ENCODE assay signal across 2 cellular contexts in the genomic region with DNA sequence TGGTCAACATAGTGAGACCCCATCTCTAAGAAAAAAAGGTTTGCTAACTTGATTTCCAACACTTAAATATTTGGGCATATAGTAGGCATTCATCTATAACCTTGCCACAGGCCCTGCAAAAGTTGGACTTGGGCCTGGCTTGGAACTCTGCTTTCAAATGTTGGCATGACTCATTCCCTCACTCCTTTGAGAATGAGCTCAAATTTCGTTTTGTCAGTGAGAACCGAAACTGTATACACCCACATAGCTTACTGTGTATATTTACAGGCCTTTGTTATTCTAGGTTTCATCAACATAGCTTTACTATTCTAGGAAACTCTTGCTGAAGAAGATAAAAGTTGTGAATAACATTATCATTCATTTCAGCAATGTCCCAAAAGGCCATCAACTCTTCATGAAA.
TF ChIP-seq lines count a peak whose summit lies in the region.

No MANE protein-coding gene starts in this region.

TF ChIP-seq in GM12878, 131 proteins besides CTCF, POLR2A, EP300 and RAD21 (continued from another document and continues in another):
- TF ChIP-seq BHLHE40 (IDR thresholded peaks at IDR 0.05; ENCODE audit: borderline replicate concordance in 1 of 2, low read depth in 2 of 2, low read length in 1 of 2) (0 out of 4 replicates have a peak, but pooled peaks of 1 of the 2 experiments have one; percentile 31), NFIC (IDR thresholded peaks at IDR 0.05; ENCODE audit: low read depth, low read length) (peak; percentile 70), EED (IDR thresholded peaks at IDR 0.05; ENCODE audit: low read depth) (peak; percentile 61; the same call in 1 of the 2 replicates), MTA2 (IDR thresholded peaks at IDR 0.05; ENCODE audit: low read depth) (peak; percentile 85), POU2F2 (IDR thresholded peaks at IDR 0.05; ENCODE audit: borderline replicate concordance, low read depth, low read length) (0 out of 3 replicates have a peak, but pooled peaks have one; percentile 12), HCFC1 (IDR thresholded peaks at IDR 0.05; ENCODE audit: low read length) (no peak), HDGF (IDR thresholded peaks at IDR 0.05) (no peak), BACH1 (IDR thresholded peaks at IDR 0.05; ENCODE audit: borderline replicate concordance) (peak; percentile 74; the same call in 1 of the 2 replicates), CBFB (IDR thresholded peaks at IDR 0.05; ENCODE audit: low read depth) (no peak), MEF2B (IDR thresholded peaks at IDR 0.05; ENCODE audit: partially characterized antibody, poor library complexity, severe bottlenecking) (peak; percentile 89), TCF7 (IDR thresholded peaks at IDR 0.05; ENCODE audit: borderline replicate concordance) (no peak), SP1 (IDR thresholded peaks at IDR 0.05; ENCODE audit: low read depth, low read length) (no peak), ZNF217 (IDR thresholded peaks at IDR 0.05) (peak; percentile 87), FOS (IDR thresholded peaks at IDR 0.05; ENCODE audit: borderline replicate concordance, extremely low read depth, insufficient read length) (no peak), CREB1 (IDR thresholded peaks at IDR 0.05; ENCODE audit: low read depth) (0 out of 2 replicates have a peak, but pooled peaks have one; percentile 24), RCOR1 (conservative IDR thresholded peaks at IDR 0.05; ENCODE audit: low read depth, low read length) (no peak), GABPA (IDR thresholded peaks at IDR 0.05; ENCODE audit: low read depth) (0 out of 2 replicates have a peak, but pooled peaks have one; percentile 15)
- TF ChIP-seq, protein P1, sequence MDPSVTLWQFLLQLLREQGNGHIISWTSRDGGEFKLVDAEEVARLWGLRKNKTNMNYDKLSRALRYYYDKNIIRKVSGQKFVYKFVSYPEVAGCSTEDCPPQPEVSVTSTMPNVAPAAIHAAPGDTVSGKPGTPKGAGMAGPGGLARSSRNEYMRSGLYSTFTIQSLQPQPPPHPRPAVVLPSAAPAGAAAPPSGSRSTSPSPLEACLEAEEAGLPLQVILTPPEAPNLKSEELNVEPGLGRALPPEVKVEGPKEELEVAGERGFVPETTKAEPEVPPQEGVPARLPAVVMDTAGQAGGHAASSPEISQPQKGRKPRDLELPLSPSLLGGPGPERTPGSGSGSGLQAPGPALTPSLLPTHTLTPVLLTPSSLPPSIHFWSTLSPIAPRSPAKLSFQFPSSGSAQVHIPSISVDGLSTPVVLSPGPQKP (IDR thresholded peaks at IDR 0.05; ENCODE audit: low read depth, low read length): no peak
- TF ChIP-seq, protein P2, sequence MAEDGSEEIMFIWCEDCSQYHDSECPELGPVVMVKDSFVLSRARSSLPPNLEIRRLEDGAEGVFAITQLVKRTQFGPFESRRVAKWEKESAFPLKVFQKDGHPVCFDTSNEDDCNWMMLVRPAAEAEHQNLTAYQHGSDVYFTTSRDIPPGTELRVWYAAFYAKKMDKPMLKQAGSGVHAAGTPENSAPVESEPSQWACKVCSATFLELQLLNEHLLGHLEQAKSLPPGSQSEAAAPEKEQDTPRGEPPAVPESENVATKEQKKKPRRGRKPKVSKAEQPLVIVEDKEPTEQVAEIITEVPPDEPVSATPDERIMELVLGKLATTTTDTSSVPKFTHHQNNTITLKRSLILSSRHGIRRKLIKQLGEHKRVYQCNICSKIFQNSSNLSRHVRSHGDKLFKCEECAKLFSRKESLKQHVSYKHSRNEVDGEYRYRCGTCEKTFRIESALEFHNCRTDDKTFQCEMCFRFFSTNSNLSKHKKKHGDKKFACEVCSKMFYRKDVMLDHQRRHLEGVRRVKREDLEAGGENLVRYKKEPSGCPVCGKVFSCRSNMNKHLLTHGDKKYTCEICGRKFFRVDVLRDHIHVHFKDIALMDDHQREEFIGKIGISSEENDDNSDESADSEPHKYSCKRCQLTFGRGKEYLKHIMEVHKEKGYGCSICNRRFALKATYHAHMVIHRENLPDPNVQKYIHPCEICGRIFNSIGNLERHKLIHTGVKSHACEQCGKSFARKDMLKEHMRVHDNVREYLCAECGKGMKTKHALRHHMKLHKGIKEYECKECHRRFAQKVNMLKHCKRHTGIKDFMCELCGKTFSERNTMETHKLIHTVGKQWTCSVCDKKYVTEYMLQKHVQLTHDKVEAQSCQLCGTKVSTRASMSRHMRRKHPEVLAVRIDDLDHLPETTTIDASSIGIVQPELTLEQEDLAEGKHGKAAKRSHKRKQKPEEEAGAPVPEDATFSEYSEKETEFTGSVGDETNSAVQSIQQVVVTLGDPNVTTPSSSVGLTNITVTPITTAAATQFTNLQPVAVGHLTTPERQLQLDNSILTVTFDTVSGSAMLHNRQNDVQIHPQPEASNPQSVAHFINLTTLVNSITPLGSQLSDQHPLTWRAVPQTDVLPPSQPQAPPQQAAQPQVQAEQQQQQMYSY (CRISPR knock-in tag; IDR thresholded peaks at IDR 0.05): no peak
- TF ChIP-seq, protein P3, sequence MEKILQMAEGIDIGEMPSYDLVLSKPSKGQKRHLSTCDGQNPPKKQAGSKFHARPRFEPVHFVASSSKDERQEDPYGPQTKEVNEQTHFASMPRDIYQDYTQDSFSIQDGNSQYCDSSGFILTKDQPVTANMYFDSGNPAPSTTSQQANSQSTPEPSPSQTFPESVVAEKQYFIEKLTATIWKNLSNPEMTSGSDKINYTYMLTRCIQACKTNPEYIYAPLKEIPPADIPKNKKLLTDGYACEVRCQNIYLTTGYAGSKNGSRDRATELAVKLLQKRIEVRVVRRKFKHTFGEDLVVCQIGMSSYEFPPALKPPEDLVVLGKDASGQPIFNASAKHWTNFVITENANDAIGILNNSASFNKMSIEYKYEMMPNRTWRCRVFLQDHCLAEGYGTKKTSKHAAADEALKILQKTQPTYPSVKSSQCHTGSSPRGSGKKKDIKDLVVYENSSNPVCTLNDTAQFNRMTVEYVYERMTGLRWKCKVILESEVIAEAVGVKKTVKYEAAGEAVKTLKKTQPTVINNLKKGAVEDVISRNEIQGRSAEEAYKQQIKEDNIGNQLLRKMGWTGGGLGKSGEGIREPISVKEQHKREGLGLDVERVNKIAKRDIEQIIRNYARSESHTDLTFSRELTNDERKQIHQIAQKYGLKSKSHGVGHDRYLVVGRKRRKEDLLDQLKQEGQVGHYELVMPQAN (conservative IDR thresholded peaks at IDR 0.05): no peak
- TF ChIP-seq, protein P4, sequence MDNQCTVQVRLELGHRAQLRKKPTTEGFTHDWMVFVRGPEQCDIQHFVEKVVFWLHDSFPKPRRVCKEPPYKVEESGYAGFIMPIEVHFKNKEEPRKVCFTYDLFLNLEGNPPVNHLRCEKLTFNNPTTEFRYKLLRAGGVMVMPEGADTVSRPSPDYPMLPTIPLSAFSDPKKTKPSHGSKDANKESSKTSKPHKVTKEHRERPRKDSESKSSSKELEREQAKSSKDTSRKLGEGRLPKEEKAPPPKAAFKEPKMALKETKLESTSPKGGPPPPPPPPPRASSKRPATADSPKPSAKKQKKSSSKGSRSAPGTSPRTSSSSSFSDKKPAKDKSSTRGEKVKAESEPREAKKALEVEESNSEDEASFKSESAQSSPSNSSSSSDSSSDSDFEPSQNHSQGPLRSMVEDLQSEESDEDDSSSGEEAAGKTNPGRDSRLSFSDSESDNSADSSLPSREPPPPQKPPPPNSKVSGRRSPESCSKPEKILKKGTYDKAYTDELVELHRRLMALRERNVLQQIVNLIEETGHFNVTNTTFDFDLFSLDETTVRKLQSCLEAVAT (IDR thresholded peaks at IDR 0.05): no peak

TF ChIP-seq in HEK293T, 16 proteins besides CTCF, POLR2A, EP300 and RAD21 (continued from another document):
- TF ChIP-seq, protein P5, sequence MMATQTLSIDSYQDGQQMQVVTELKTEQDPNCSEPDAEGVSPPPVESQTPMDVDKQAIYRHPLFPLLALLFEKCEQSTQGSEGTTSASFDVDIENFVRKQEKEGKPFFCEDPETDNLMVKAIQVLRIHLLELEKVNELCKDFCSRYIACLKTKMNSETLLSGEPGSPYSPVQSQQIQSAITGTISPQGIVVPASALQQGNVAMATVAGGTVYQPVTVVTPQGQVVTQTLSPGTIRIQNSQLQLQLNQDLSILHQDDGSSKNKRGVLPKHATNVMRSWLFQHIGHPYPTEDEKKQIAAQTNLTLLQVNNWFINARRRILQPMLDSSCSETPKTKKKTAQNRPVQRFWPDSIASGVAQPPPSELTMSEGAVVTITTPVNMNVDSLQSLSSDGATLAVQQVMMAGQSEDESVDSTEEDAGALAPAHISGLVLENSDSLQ (IDR thresholded peaks at IDR 0.05): no peak
- TF ChIP-seq ARNT (IDR thresholded peaks at IDR 0.05): no peak
- TF ChIP-seq CTBP1 (IDR thresholded peaks at IDR 0.05; ENCODE audit: borderline replicate concordance): no peak
- no peak for TF ChIP-seq L3MBTL2 (conservative IDR thresholded peaks at IDR 0.05)
- no peak for TF ChIP-seq ZNF384 (IDR thresholded peaks at IDR 0.05)
TF ChIP-seq in HEK293T: peak in this region for 0.
